ENCODE assay signal across 25 cellular contexts in the genomic region with DNA sequence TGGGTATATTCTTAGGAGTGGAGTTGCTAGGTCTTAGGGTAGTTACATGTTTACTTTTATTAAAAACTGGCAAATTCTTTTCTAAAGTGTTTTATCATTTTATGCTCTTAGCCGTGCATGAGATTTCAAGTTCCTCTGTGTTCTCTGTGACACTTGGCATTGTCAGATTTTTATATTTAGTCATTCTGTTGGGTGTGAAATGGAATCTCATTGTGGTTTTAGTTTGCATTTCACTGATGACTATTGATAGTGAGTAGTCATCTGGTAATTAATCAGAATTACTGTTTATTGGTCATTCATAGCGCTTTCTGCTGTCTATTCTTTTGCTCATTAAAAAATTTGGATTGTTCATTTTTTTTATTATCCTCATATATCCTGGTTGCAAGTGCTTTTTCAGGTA. TPM values are rescaled to one million over a fixed set of nuclear protein-coding genes. Genes with fewer than 3 reads are reported as not detected.
DNase-seq lines count a peak whose midpoint lies in the region; ATAC-seq, FAIRE-seq and TF ChIP-seq lines count a peak whose summit lies in the region.
"Had no signal": no experiment of that assay in that cellular context is flagged by ENCODE, and none has a peak within 500 bp of the region (broad histone marks: within the 10 kb centered on the region; RNA-seq: fewer than 3 reads in every experiment).

No MANE protein-coding gene starts in this region.

- H3K36me3 ChIP-seq in HepG2 (replicated peaks in 1 of 2; ENCODE audit: control insufficient read depth in 1 of 2, insufficient read depth in 2 of 2, low read length in 2 of 2) (no peaks in the 10 kb centered on the region; a peak in 3 of 5 replicates), right lobe of liver (no peaks in the 10 kb centered on the region)
- H3K36me3 ChIP-seq: BE2C had no signal

- H3K4me1 Mint-ChIP-seq in activated CD4-positive, alpha-beta T cell treated with anti-CD3 and anti-CD28 coated beads for 36 hours, result peaks cover 29% of the 10 kb centered on the region
- H3K4me1 Mint-ChIP-seq: GM23338, H9 had no signal

- DNase-seq in activated CD4-positive, alpha-beta T cell treated with anti-CD3 and anti-CD28 coated beads for 36 hours, result no peak
- no peak for DNase-seq in activated CD4-positive, alpha-beta T cell treated with anti-CD3 and anti-CD28 coated beads, Interleukin-2, amount 50 U/mL, for 4 hours
- no peak for DNase-seq in HepG2 (ENCODE audit: low spot score)
- DNase-seq in right lobe of liver, result no peak
- DNase-seq in epithelial cell of esophagus (ENCODE audit: low read depth), result peak; percentile 8
- DNase-seq in NOMO-1 treated with dmso at 0.1 percent for 144 hours (lab: John Stamatoyannopoulos, UW; ENCODE audit: unreplicated experiment), result no peak
- DNase-seq in midbrain (lab: John Stamatoyannopoulos, UW), result no peak
- DNase-seq: 8988T; ACHN; BE2C; CD4-positive, CD25-positive, alpha-beta regulatory T cell; H9; IMR-90; KG1; NCI-H1048; NCI-H1694; NCI-H2029 treated with DMSO at 0.1 percent for 48 hours; NCI-H446 treated with DMSO at 0.1 percent for 48 hours; NCI-H526; SHP77 had no signal

- no peak for TF ChIP-seq CTCF in HepG2 (CRISPR knock-in tag; IDR thresholded peaks at IDR 0.05)
- no peak for TF ChIP-seq CTCF in right lobe of liver (IDR thresholded peaks at IDR 0.05)
- TF ChIP-seq CTCF in epithelial cell of esophagus (IDR thresholded peaks at IDR 0.05; ENCODE audit: insufficient read depth, low read depth, low read length, missing control alignments), result no peak

- H3K4me3 ChIP-seq in HepG2 (replicated peaks in 1 of 3; ENCODE audit: insufficient read depth in 1 of 3, low read depth in 2 of 3, low read length in 3 of 3) (no peak overlapping the region), right lobe of liver (no peak overlapping the region), epithelial cell of esophagus (ENCODE audit: low read length) (no peak overlapping the region)
- H3K4me3 ChIP-seq: GM23338 had no signal

- H2AFZ ChIP-seq in HepG2 (ENCODE audit: low read length), result no peak overlapping the region
- H2AFZ ChIP-seq: GM23338 had no signal

- peak; percentile 72 for ATAC-seq in activated CD4-positive, alpha-beta T cell treated with anti-CD3 and anti-CD28 coated beads for 36 hours
- no peak for ATAC-seq in HepG2
- ATAC-seq in right lobe of liver, result no peak
- no peak for ATAC-seq in HG02981 (IDR thresholded peaks at IDR 0.05; ENCODE audit: unreplicated experiment)
- ATAC-seq: GM23338 had no signal

- H3K27ac Mint-ChIP-seq in activated CD4-positive, alpha-beta T cell treated with anti-CD3 and anti-CD28 coated beads for 36 hours, result no peak overlapping the region
- H3K27ac Mint-ChIP-seq: GM23338, H9 had no signal

- no peaks in the 10 kb centered on the region for H3K27me3 ChIP-seq in HepG2 (ENCODE audit: control insufficient read depth in 1 of 2, insufficient read depth in 2 of 2, low read length in 2 of 2)
- H3K27me3 ChIP-seq in right lobe of liver, result no peaks in the 10 kb centered on the region
- H3K27me3 ChIP-seq: BE2C had no signal

- CTCF ChIA-PET in activated CD4-positive, alpha-beta T cell treated with anti-CD3 and anti-CD28 coated beads for 36 hours (lab: Charles Lee), result no interaction called here
- CTCF ChIA-PET in HepG2 (lab: Yijun Ruan, JAX; ENCODE audit: low intra/inter-chr PET ratio, low total read pairs), result no interaction called here

- no peak overlapping the region for H3K9ac ChIP-seq in HepG2 (ENCODE audit: insufficient read depth, low read depth, low read length)

- no peak for TF ChIP-seq EP300 in HepG2 (IDR thresholded peaks at IDR 0.05; ENCODE audit: low read depth in 2 of 2, low read length in 2 of 2)
- no peak for TF ChIP-seq EP300 in HepG2 (CRISPR knock-in tag; IDR thresholded peaks at IDR 0.05; ENCODE audit: borderline replicate concordance)

- no peak for TF ChIP-seq POLR2A in HepG2 (IDR thresholded peaks at IDR 0.05; ENCODE audit: insufficient read depth in 1 of 2, low read depth in 2 of 2, low read length in 2 of 2)
- TF ChIP-seq POLR2A in right lobe of liver (IDR thresholded peaks at IDR 0.05), result no peak

- H4K20me1 ChIP-seq in HepG2 (ENCODE audit: insufficient read depth, low read length), result no peaks in the 10 kb centered on the region

- peaks cover 23% of the 10 kb centered on the region for H3K79me2 ChIP-seq in HepG2 (ENCODE audit: insufficient read depth, low read length)

- in situ Hi-C loops in HepG2 (cut with HindIII; ENCODE audit: extremely low pct_ligation_motif_present, low pct_unique_long_range_greater_than_20kb), result no loop called here

- H3K4me2 ChIP-seq in HepG2 (ENCODE audit: low read depth, low read length), result no peak overlapping the region
- H3K4me2 ChIP-seq: GM23338 had no signal

- BruUV-seq in HepG2 (replicated peaks; lab: Mats Ljungman, UMichigan), result no TSS peak

- intact Hi-C loops in activated CD4-positive, alpha-beta T cell treated with anti-CD3 and anti-CD28 coated beads for 36 hours (cut with DNase I, micrococcal nuclease), result loop anchor here in 1 of 2 experiments (2.0 kb wide), 1 partner anchor 33 kb away; the partner anchor contains the start of gene RAB3GAP1
- intact Hi-C loops in HepG2 (cut with micrococcal nuclease; ENCODE audit: unreplicated experiment) (no loop called here), right lobe of liver (cut with DNase I) (no loop called here)

- peaks cover 6% of the 10 kb centered on the region for H3K9me3 Mint-ChIP-seq in activated CD4-positive, alpha-beta T cell treated with anti-CD3 and anti-CD28 coated beads for 36 hours (ENCODE audit: low read depth)
- H3K9me3 Mint-ChIP-seq: GM23338 had no signal

- H3K4me1 ChIP-seq in HepG2 (ENCODE audit: insufficient read depth, low read length) (peaks cover 11% of the 10 kb centered on the region), right lobe of liver (peaks cover 0 to 8% (median 4%) of the 10 kb centered on the region in 4 donors)
- H3K4me1 ChIP-seq: BE2C had no signal

- H3K4me3 Mint-ChIP-seq in activated CD4-positive, alpha-beta T cell treated with anti-CD3 and anti-CD28 coated beads for 36 hours, result no peak overlapping the region
- H3K4me3 Mint-ChIP-seq: CD4-positive, CD25-positive, alpha-beta regulatory T cell; GM23338; H9 had no signal

- POLR2A ChIA-PET in activated CD4-positive, alpha-beta T cell treated with anti-CD3 and anti-CD28 coated beads for 36 hours (lab: Charles Lee), result interaction anchor here (0.6 kb wide), 1 partner anchor 95 kb away, joined by 4 read pairs; no protein-coding TSS in a partner anchor
- POLR2A ChIA-PET in HepG2 (lab: Yijun Ruan, JAX), result no interaction called here

- peaks cover 59% of the 10 kb centered on the region for H3K36me3 Mint-ChIP-seq in activated CD4-positive, alpha-beta T cell treated with anti-CD3 and anti-CD28 coated beads for 36 hours (ENCODE audit: low read depth)

- WGBS in HepG2 (ENCODE audit: low lambda C conversion rate), result 96% methylated on average over 2 of the region's 2 CpGs
- WGBS in right lobe of liver (ENCODE audit: insufficient coverage, low coverage, low lambda C conversion rate, missing lambda C conversion rate), result 69% methylated on average over 2 of the region's 2 CpGs

- FAIRE-seq in HepG2 (lab: Jason Lieb, UNC), result no peak
- FAIRE-seq: G401.6 had no signal

- H3K9me3 ChIP-seq in HepG2 (ENCODE audit: low read length) (no peaks in the 10 kb centered on the region), right lobe of liver (no peaks in the 10 kb centered on the region)
- H3K9me3 ChIP-seq: BE2C had no signal

- no peak overlapping the region for H3K27ac ChIP-seq in HepG2 (ENCODE audit: extremely low read length, insufficient read depth, low read length)
- H3K27ac ChIP-seq in right lobe of liver, result no peak overlapping the region
- H3K27ac ChIP-seq: RWPE1 had no signal

- no peaks in the 10 kb centered on the region for H3K27me3 Mint-ChIP-seq in activated CD4-positive, alpha-beta T cell treated with anti-CD3 and anti-CD28 coated beads for 36 hours
- H3K27me3 Mint-ChIP-seq: CD4-positive, CD25-positive, alpha-beta regulatory T cell had no signal

- no peak for TF ChIP-seq RAD21 in HepG2 (CRISPR knock-in tag; IDR thresholded peaks at IDR 0.05)

RNA-seq across cellular contexts. Expression of gene RAB3GAP1, which starts 34.1 kb away (rescaled TPM):
- total RNA-seq in activated CD4-positive, alpha-beta T cell treated with anti-CD3 and anti-CD28 coated beads for 36 hours, result 10 to 100 TPM; 34.5 to 39.8 TPM
- total RNA-seq in HepG2 (2016; rRNA removed; fragmentation: Illumina TruSeq; extraction: Trizol) (48.8 and 61.5 TPM in 2 replicates), right lobe of liver (10 to 100 TPM; 13.9 to 17.8 (median 15.9) TPM)
- total RNA-seq in HepG2 (2016; cell fraction: cytosol; rRNA removed; fragmentation: Illumina TruSeq; extraction: Trizol; ENCODE audit: low read depth), result 10.1 and 10.4 TPM in 2 replicates
- total RNA-seq in HepG2 (2016; cell fraction: insoluble cytoplasmic fraction; rRNA removed; fragmentation: Illumina TruSeq; extraction: Trizol), result 45.4 and 58.4 TPM in 2 replicates
- total RNA-seq in HepG2 (2016; cell fraction: membrane; rRNA removed; fragmentation: Illumina TruSeq; extraction: Trizol), result 12.2 and 13.5 TPM in 2 replicates
- total RNA-seq in HepG2 (2016; cell fraction: nucleus; rRNA removed; fragmentation: Illumina TruSeq; extraction: Trizol), result 54.7 and 54.9 TPM in 2 replicates
- polyA plus RNA-seq in HepG2 (2011; rRNA removed), result 15.2 and 16.7 TPM in 2 replicates
- 8.9 and 14.0 TPM in 2 replicates for polyA plus RNA-seq in HepG2 (2011; cell fraction: cytosol; rRNA removed)
- 10.0 and 18.3 TPM in 2 replicates for polyA plus RNA-seq in HepG2 (2011; cell fraction: nucleus; rRNA removed)
- 40.0 and 40.4 TPM in 2 replicates for polyA plus RNA-seq in HepG2 (2012)
- polyA plus RNA-seq in HepG2 (2016; cell fraction: cytosol; fragmentation: Illumina TruSeq; extraction: Trizol; ENCODE audit: low read depth), result 2.7 and 3.5 TPM in 2 replicates
- polyA plus RNA-seq in HepG2 (2016; cell fraction: insoluble cytoplasmic fraction; fragmentation: Illumina TruSeq; extraction: Trizol; ENCODE audit: low read depth), result 35.7 and 42.8 TPM in 2 replicates
- 5.6 and 6.4 TPM in 2 replicates for polyA plus RNA-seq in HepG2 (2016; cell fraction: membrane; fragmentation: Illumina TruSeq; extraction: Trizol; ENCODE audit: low read depth)
- polyA plus RNA-seq in HepG2 (2016; cell fraction: nucleus; fragmentation: Illumina TruSeq; extraction: Trizol; ENCODE audit: insufficient read depth, low read depth), result 40.5 and 41.0 TPM in 2 replicates
- 10.6 and 21.9 TPM in 2 replicates for polyA minus RNA-seq in HepG2 (2011; rRNA and poly(A)+ RNA removed; ENCODE audit: low replicate concordance)
- 28.9 and 29.0 TPM in 2 replicates for polyA minus RNA-seq in HepG2 (2011; cell fraction: cytosol; rRNA and poly(A)+ RNA removed)
- 76.7 and 89.1 TPM in 2 replicates for polyA minus RNA-seq in HepG2 (2011; cell fraction: nucleus; rRNA and poly(A)+ RNA removed)

RNA-seq across cellular contexts. Expression of gene MAP3K19, which starts 39.0 kb away (rescaled TPM):
- total RNA-seq in activated CD4-positive, alpha-beta T cell treated with anti-CD3 and anti-CD28 coated beads for 36 hours, result not detected
- total RNA-seq in HepG2 (2016; rRNA removed; fragmentation: Illumina TruSeq; extraction: Trizol) (not detected in 2 replicates), right lobe of liver (not detected)
- total RNA-seq in HepG2 (2016; cell fraction: cytosol; rRNA removed; fragmentation: Illumina TruSeq; extraction: Trizol; ENCODE audit: low read depth), result not detected in 2 replicates
- not detected in 2 replicates for total RNA-seq in HepG2 (2016; cell fraction: insoluble cytoplasmic fraction; rRNA removed; fragmentation: Illumina TruSeq; extraction: Trizol)
- total RNA-seq in HepG2 (2016; cell fraction: membrane; rRNA removed; fragmentation: Illumina TruSeq; extraction: Trizol), result not detected in 2 replicates
- not detected in 2 replicates for total RNA-seq in HepG2 (2016; cell fraction: nucleus; rRNA removed; fragmentation: Illumina TruSeq; extraction: Trizol)
- not detected in 2 replicates for polyA plus RNA-seq in HepG2 (2011; rRNA removed)
- polyA plus RNA-seq in HepG2 (2011; cell fraction: cytosol; rRNA removed), result not detected in 2 replicates
- polyA plus RNA-seq in HepG2 (2011; cell fraction: nucleus; rRNA removed), result not detected in 2 replicates
- not detected in 2 replicates for polyA plus RNA-seq in HepG2 (2012)
- polyA plus RNA-seq in HepG2 (2016; cell fraction: cytosol; fragmentation: Illumina TruSeq; extraction: Trizol; ENCODE audit: low read depth), result not detected in 2 replicates
- not detected in 2 replicates for polyA plus RNA-seq in HepG2 (2016; cell fraction: insoluble cytoplasmic fraction; fragmentation: Illumina TruSeq; extraction: Trizol; ENCODE audit: low read depth)
- not detected in 2 replicates for polyA plus RNA-seq in HepG2 (2016; cell fraction: membrane; fragmentation: Illumina TruSeq; extraction: Trizol; ENCODE audit: low read depth)
- not detected in 2 replicates for polyA plus RNA-seq in HepG2 (2016; cell fraction: nucleus; fragmentation: Illumina TruSeq; extraction: Trizol; ENCODE audit: insufficient read depth, low read depth)
- polyA minus RNA-seq in HepG2 (2011; rRNA and poly(A)+ RNA removed; ENCODE audit: low replicate concordance), result not detected in 2 replicates
- not detected in 2 replicates for polyA minus RNA-seq in HepG2 (2011; cell fraction: cytosol; rRNA and poly(A)+ RNA removed)
- not detected in 2 replicates for polyA minus RNA-seq in HepG2 (2011; cell fraction: nucleus; rRNA and poly(A)+ RNA removed)
- total RNA-seq: CD4-positive, CD25-positive, alpha-beta regulatory T cell; GM23338; H9; IMR-90; SK-MEL-5 had no signal
- polyA plus RNA-seq: CD4-positive, CD25-positive, alpha-beta regulatory T cell; GM23338; IMR-90 had no signal
